In genomic region chr5:34244281-34245031, GRCh38 we compare ENCODE assay signal across 8 cellular contexts.
DNase-seq lines count a peak whose midpoint lies in the region; ATAC-seq and TF ChIP-seq lines count a peak whose summit lies in the region.
"Not testable (repeated sequence)": the region's sequence is repeated elsewhere in the genome, so short reads cannot be mapped to it uniquely, and the experiment has no call there.

No MANE protein-coding gene starts in this region.

- H2AFZ ChIP-seq in neuron (ENCODE audit: low read depth, low read length), result not testable (repeated sequence)

- peak overlapping the region; percentile 93 to 97 (median 94) for H3K27ac Mint-ChIP-seq in brain

- H3K27me3 Mint-ChIP-seq in brain, result not testable (repeated sequence)

- not testable (repeated sequence) for H3K9me3 ChIP-seq in heart right ventricle; neuron (ENCODE audit: low read length)

- not testable (repeated sequence) for H3K36me3 ChIP-seq in BJ (ENCODE audit: control insufficient read depth, insufficient read depth, low read length); heart right ventricle; neuron (ENCODE audit: insufficient read depth, low read length)

- H3K4me3 ChIP-seq in BJ (ENCODE audit: low read depth, low read length) (peak overlapping the region; percentile 35), LNCaP clone FGC (ENCODE audit: low read depth, low read length) (peak overlapping the region; percentile 39), heart right ventricle (peak overlapping the region; percentile 14 to 63 (median 58)), neuron (ENCODE audit: low read length) (peak overlapping the region; percentile 51)

- DNase-seq in BJ (ENCODE audit: low read depth) (peak; percentile 8), LNCaP clone FGC (ENCODE audit: low read depth) (peak; percentile 34), heart right ventricle (peak; percentile 43 to 77)
- DNase-seq in activated CD4-positive, alpha-beta T cell treated with anti-CD3 and anti-CD28 coated beads, Interleukin-2, amount 50 U/mL, for 1 hour, result peak; percentile 71
- peak; percentile 44 for DNase-seq in stimulated activated CD8-positive, alpha-beta memory T cell treated with anti-CD3 and anti-CD28 coated beads, Interleukin-15, amount 100 ng/mL, for 24 hours (ENCODE audit: low read depth)

- H3K36me3 Mint-ChIP-seq in brain, result not testable (repeated sequence)

- intact Hi-C loops in heart right ventricle (cut with DNase I), result not testable (repeated sequence)

- CTCF ChIA-PET in BJ (lab: Yijun Ruan, JAX), result not testable (repeated sequence)

- H3K27me3 ChIP-seq in BJ (ENCODE audit: control insufficient read depth, insufficient read depth, low read length); heart right ventricle; neuron (ENCODE audit: insufficient read depth, low read length): not testable (repeated sequence)

- not testable (repeated sequence) for TF ChIP-seq CTCF in BJ (IDR thresholded peaks at IDR 0.05; ENCODE audit: insufficient read depth, low read depth, low read length); brain (conservative IDR thresholded peaks at IDR 0.05); heart right ventricle (IDR thresholded peaks at IDR 0.05)
- TF ChIP-seq CTCF in LNCaP clone FGC (IDR thresholded peaks at IDR 0.05; ENCODE audit: control insufficient read depth, extremely low read depth, insufficient read depth), result peak; percentile 24

- peak overlapping the region; percentile 72 to 90 (median 87) for H3K27ac ChIP-seq in heart right ventricle

- POLR2A ChIA-PET in BJ (lab: Charles Lee), result not testable (repeated sequence)

- peaks cover 29% of the 10 kb centered on the region for H3K4me1 Mint-ChIP-seq in brain

- peak; percentile 40 for ATAC-seq in GM19467 (IDR thresholded peaks at IDR 0.05; ENCODE audit: unreplicated experiment)
- peak; percentile 59 to 98 (median 79) for ATAC-seq in heart right ventricle

- whole genome bisulfite sequencing in heart right ventricle, 2 donors, result 0 to 1% methylated on average over 3 to 18 of the region's 41 CpGs

- H3K4me3 Mint-ChIP-seq in brain, result peak overlapping the region; percentile 82 to 91 (median 87)

- peaks cover 0 to 12% (median 3%) of the 10 kb centered on the region in 9 donors for H3K4me1 ChIP-seq in heart right ventricle
- not testable (repeated sequence) for H3K4me1 ChIP-seq in neuron (ENCODE audit: insufficient read depth, low read length)

- H3K9me3 Mint-ChIP-seq in brain, result not testable (repeated sequence)

Comparison
In these comparisons a context has a peak if more than half of its experiments do, and no peak if none do; other contexts are left out.
1. Peak in every context shown above with its lines: DNase-seq, ATAC-seq, H3K4me3 ChIP-seq and H3K27ac ChIP-seq.
2. DNase-seq: peak in every context shown above with its lines; median percentile 71 in activated CD4-positive, alpha-beta T cell treated with anti-CD3 and anti-CD28 coated beads, Interleukin-2, amount 50 U/mL, for 1 hour; 60 in heart right ventricle; 44 in stimulated activated CD8-positive, alpha-beta memory T cell treated with anti-CD3 and anti-CD28 coated beads, Interleukin-15, amount 100 ng/mL, for 24 hours; 34 in LNCaP clone FGC; 8 in BJ.